In the genomic region with DNA sequence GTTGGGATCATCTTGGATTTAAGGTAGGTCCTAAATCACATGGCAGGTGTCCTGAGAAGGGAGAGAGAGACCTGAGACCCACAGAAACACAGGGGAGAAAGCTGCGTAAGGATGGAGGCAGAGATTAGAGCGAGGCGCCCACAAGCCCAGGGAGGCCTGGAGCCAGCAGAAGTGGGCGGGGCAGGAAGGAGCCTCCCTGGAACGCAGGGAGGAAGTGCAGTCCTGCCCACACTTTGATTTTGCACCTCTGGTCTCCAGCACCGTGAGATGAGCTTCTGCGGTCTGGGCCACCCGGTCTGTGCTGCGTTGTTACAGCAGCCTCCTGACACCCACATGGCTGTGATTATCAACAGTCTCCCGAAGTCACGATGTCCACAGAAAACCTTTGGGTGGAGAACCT, we compare ENCODE assay signal across 16 cellular contexts. TPM values are rescaled to one million over a fixed set of nuclear protein-coding genes. Genes with fewer than 3 reads are reported as not detected.
A peak's percentile ranks its signal among the peaks of the same experiment; 100 is the strongest.
DNase-seq lines count a peak whose midpoint lies in the region; TF ChIP-seq lines count a peak whose summit lies in the region.
"Had no signal": no experiment of that assay in that cellular context is flagged by ENCODE, and none has a peak within 500 bp of the region (broad histone marks: within the 10 kb centered on the region; RNA-seq: fewer than 3 reads in every experiment).

No MANE protein-coding gene starts in this region.

- no peaks in the 10 kb centered on the region for H3K27me3 ChIP-seq in effector memory CD4-positive, alpha-beta T cell (replicated peaks; ENCODE audit: control insufficient read depth, insufficient read depth, low read length, poor library complexity, severe bottlenecking)
- H3K27me3 ChIP-seq: BE2C had no signal

- no peak for DNase-seq in activated naive CD4-positive, alpha-beta T cell treated with anti-CD3 and anti-CD28 coated beads, Interleukin-2, amount 10 ng/mL, durations not matched to agents 7 days and 5 days
- DNase-seq in activated naive CD4-positive, alpha-beta T cell treated with anti-CD3 and anti-CD28 coated beads, Interleukin-2, amount 50 U/mL, for 16 hours, result no peak
- DNase-seq in RWPE1 (ENCODE audit: low spot score) (no peak), endothelial cell (ENCODE audit: low spot score) (no peak), AG08395 (ENCODE audit: low spot score) (no peak), amniotic stem cell (lab: John Stamatoyannopoulos, UW) (no peak)
- no peak for DNase-seq in effector memory CD4-positive, alpha-beta T cell
- DNase-seq: CD4-positive, alpha-beta memory T cell; DMS79; NCI-H1417; NCI-H187 treated with DMSO at 0.1 percent for 48 hours; NCI-H345; NCI-H526 treated with DMSO at 0.1 percent for 48 hours; NK-92 treated with Interleukin-12 subunit alpha and Interleukin-12 subunit beta, amount 100 ng/mL, for 24 hours; SHP77 treated with DMSO at 0.1 percent for 48 hours had no signal

- CTCF ChIA-PET in activated naive CD4-positive, alpha-beta T cell treated with anti-CD3 and anti-CD28 coated beads, Interleukin-2, amount 10 ng/mL, durations not matched to agents 7 days and 5 days (lab: Charles Lee), result no interaction called here
- CTCF ChIA-PET in RWPE1 (lab: Yijun Ruan, JAX), result interaction anchor here (0.6 to 0.7 kb wide), 2 partner anchors 172 to 606 kb away, joined by 3 read pairs; no protein-coding TSS in a partner anchor

- POLR2A ChIA-PET in RWPE1 (lab: Yijun Ruan, JAX; ENCODE audit: low non-redundant PET), result no interaction called here

- H3K4me1 Mint-ChIP-seq in activated naive CD4-positive, alpha-beta T cell treated with anti-CD3 and anti-CD28 coated beads, Interleukin-2, amount 10 ng/mL, durations not matched to agents 7 days and 5 days, result peaks cover 5% of the 10 kb centered on the region
- H3K4me1 Mint-ChIP-seq in endothelial cell (ENCODE audit: unreplicated experiment), result no peaks in the 10 kb centered on the region

- H3K36me3 Mint-ChIP-seq in activated naive CD4-positive, alpha-beta T cell treated with anti-CD3 and anti-CD28 coated beads, Interleukin-2, amount 10 ng/mL, durations not matched to agents 7 days and 5 days, result peaks cover 9% of the 10 kb centered on the region
- H3K36me3 Mint-ChIP-seq in endothelial cell (ENCODE audit: low read depth, unreplicated experiment), result peaks cover 10% of the 10 kb centered on the region

- peaks cover 9% of the 10 kb centered on the region for H3K27me3 Mint-ChIP-seq in activated naive CD4-positive, alpha-beta T cell treated with anti-CD3 and anti-CD28 coated beads, Interleukin-2, amount 10 ng/mL, durations not matched to agents 7 days and 5 days
- H3K27me3 Mint-ChIP-seq in endothelial cell (ENCODE audit: unreplicated experiment), result peaks cover 6% of the 10 kb centered on the region
- H3K27me3 Mint-ChIP-seq: CD4-positive, alpha-beta memory T cell had no signal

- TF ChIP-seq CTCF in RWPE1 (conservative IDR thresholded peaks at IDR 0.05; ENCODE audit: low read depth) (no peak), endothelial cell (IDR thresholded peaks at IDR 0.05; ENCODE audit: unreplicated experiment) (no peak)

- no peak overlapping the region for H3K4me3 Mint-ChIP-seq in activated naive CD4-positive, alpha-beta T cell treated with anti-CD3 and anti-CD28 coated beads, Interleukin-2, amount 10 ng/mL, durations not matched to agents 7 days and 5 days
- peak overlapping the region; percentile 88 for H3K4me3 Mint-ChIP-seq in endothelial cell (ENCODE audit: unreplicated experiment)
- H3K4me3 Mint-ChIP-seq: CD4-positive, alpha-beta memory T cell had no signal

- H3K9me3 Mint-ChIP-seq in activated naive CD4-positive, alpha-beta T cell treated with anti-CD3 and anti-CD28 coated beads, Interleukin-2, amount 10 ng/mL, durations not matched to agents 7 days and 5 days, result no peaks in the 10 kb centered on the region
- no peaks in the 10 kb centered on the region for H3K9me3 Mint-ChIP-seq in endothelial cell (ENCODE audit: unreplicated experiment)
- H3K9me3 Mint-ChIP-seq: CD4-positive, alpha-beta memory T cell had no signal

- H3K27ac ChIP-seq in RWPE1, result peak overlapping the region; percentile 19; the same call in 1 of the 2 replicates
- H3K27ac ChIP-seq in effector memory CD4-positive, alpha-beta T cell (ENCODE audit: insufficient read depth, low read length, poor library complexity, severe bottlenecking), result no peak overlapping the region

- H3K4me1 ChIP-seq in effector memory CD4-positive, alpha-beta T cell (ENCODE audit: control insufficient read depth, insufficient read depth, low read length, poor library complexity, severe bottlenecking), result no peaks in the 10 kb centered on the region
- H3K4me1 ChIP-seq: BE2C had no signal

- H3K36me3 ChIP-seq in effector memory CD4-positive, alpha-beta T cell (ENCODE audit: control insufficient read depth, insufficient read depth, low read length), result peaks cover 34% of the 10 kb centered on the region

- H3K4me3 ChIP-seq in effector memory CD4-positive, alpha-beta T cell (ENCODE audit: insufficient read depth, low read depth, low read length, poor library complexity, severe bottlenecking), result no peak overlapping the region

- H3K9me3 ChIP-seq in effector memory CD4-positive, alpha-beta T cell (ENCODE audit: control insufficient read depth, low read length), result no peaks in the 10 kb centered on the region
- H3K9me3 ChIP-seq: BE2C had no signal

- H3K27ac Mint-ChIP-seq in activated naive CD4-positive, alpha-beta T cell treated with anti-CD3 and anti-CD28 coated beads, Interleukin-2, amount 10 ng/mL, durations not matched to agents 7 days and 5 days, result peak overlapping the region; percentile 53
- no peak overlapping the region for H3K27ac Mint-ChIP-seq in endothelial cell (ENCODE audit: unreplicated experiment)

RNA-seq across cellular contexts. Expression of a gene that starts 6.4 kb away (rescaled TPM):
- 1.0 TPM for total RNA-seq in endothelial cell (ENCODE audit: unreplicated experiment)

RNA-seq across cellular contexts. Expression of a gene that starts 8.8 kb away (rescaled TPM):
- 27.1 TPM for total RNA-seq in endothelial cell (ENCODE audit: unreplicated experiment)

RNA-seq across cellular contexts. Expression of a gene that starts 19.2 kb away (rescaled TPM):
- total RNA-seq in endothelial cell (ENCODE audit: unreplicated experiment), result 35.9 TPM

RNA-seq across cellular contexts. Expression of a gene that starts 25.3 kb away (rescaled TPM):
- 203 TPM for total RNA-seq in endothelial cell (ENCODE audit: unreplicated experiment)

RNA-seq across cellular contexts. Expression of a gene that starts 28.0 kb away (rescaled TPM):
- 31.5 TPM for total RNA-seq in endothelial cell (ENCODE audit: unreplicated experiment)
